ENCODE assay signal across 10 cellular contexts in the genomic region with DNA sequence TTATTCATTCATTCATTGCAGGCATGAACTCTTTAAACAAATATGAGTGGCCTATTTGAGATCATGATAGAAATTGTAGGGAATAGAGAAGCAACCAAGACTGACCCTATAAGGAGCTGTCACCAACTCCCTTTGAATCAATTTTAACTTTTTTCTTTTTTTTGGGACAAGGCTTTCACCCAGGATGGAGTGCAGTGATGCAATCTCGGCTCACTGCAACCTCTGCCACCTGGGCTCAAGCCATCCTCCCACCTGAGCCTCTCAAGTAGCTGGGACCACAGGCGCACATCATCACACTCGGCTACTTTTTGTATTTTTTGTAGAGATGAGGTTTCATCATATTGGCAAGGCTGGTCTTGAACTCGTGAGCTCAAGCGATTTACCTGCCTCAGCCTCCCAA. TPM values are rescaled to one million over a fixed set of nuclear protein-coding genes. Genes with fewer than 3 reads are reported as not detected.
DNase-seq lines count a peak whose midpoint lies in the region; ATAC-seq and TF ChIP-seq lines count a peak whose summit lies in the region.
"Had no signal": no experiment of that assay in that cellular context is flagged by ENCODE, and none has a peak within 500 bp of the region (broad histone marks: within the 10 kb centered on the region; RNA-seq: fewer than 3 reads in every experiment).

No MANE protein-coding gene starts in this region.

- DNase-seq in activated naive CD4-positive, alpha-beta T cell (lab: John Stamatoyannopoulos, UW) = no peak
- no peak for DNase-seq in activated naive CD8-positive, alpha-beta T cell treated with anti-CD3 and anti-CD28 coated beads for 36 hours
- DNase-seq in upper lobe of right lung (no peak), NCI-H1417 treated with DMSO at 0.1 percent for 48 hours (lab: John Stamatoyannopoulos, UW) (no peak), iPS-NIHi11 (ENCODE audit: low spot score) (no peak), DMS 273 (lab: John Stamatoyannopoulos, UW; ENCODE audit: unreplicated experiment) (no peak)
- DNase-seq: heart left ventricle, NCI-H1092 had no signal

- H3K9me3 Mint-ChIP-seq in activated naive CD4-positive, alpha-beta T cell treated with anti-CD3 and anti-CD28 coated beads, Interleukin-2, amount 50 U/mL, for 24 hours = no peaks in the 10 kb centered on the region
- no peaks in the 10 kb centered on the region for H3K9me3 Mint-ChIP-seq in activated naive CD8-positive, alpha-beta T cell treated with anti-CD3 and anti-CD28 coated beads for 36 hours

- H3K36me3 ChIP-seq in mucosa of stomach (ENCODE audit: control insufficient read depth, insufficient read depth, low read length) (no peaks in the 10 kb centered on the region), upper lobe of right lung (no peaks in the 10 kb centered on the region)
- H3K36me3 ChIP-seq: heart left ventricle had no signal

- H3K27me3 Mint-ChIP-seq in activated naive CD4-positive, alpha-beta T cell treated with anti-CD3 and anti-CD28 coated beads, Interleukin-2, amount 50 U/mL, for 24 hours = no peaks in the 10 kb centered on the region
- no peaks in the 10 kb centered on the region for H3K27me3 Mint-ChIP-seq in activated naive CD8-positive, alpha-beta T cell treated with anti-CD3 and anti-CD28 coated beads for 36 hours

- peaks cover 56% of the 10 kb centered on the region for H3K4me1 Mint-ChIP-seq in activated naive CD4-positive, alpha-beta T cell treated with anti-CD3 and anti-CD28 coated beads, Interleukin-2, amount 50 U/mL, for 24 hours
- peaks cover 47% of the 10 kb centered on the region for H3K4me1 Mint-ChIP-seq in activated naive CD8-positive, alpha-beta T cell treated with anti-CD3 and anti-CD28 coated beads for 36 hours

- H3K4me3 Mint-ChIP-seq in activated naive CD4-positive, alpha-beta T cell treated with anti-CD3 and anti-CD28 coated beads, Interleukin-2, amount 50 U/mL, for 24 hours = peak overlapping the region; percentile 96
- peak overlapping the region; percentile 94 for H3K4me3 Mint-ChIP-seq in activated naive CD8-positive, alpha-beta T cell treated with anti-CD3 and anti-CD28 coated beads for 36 hours

- peak overlapping the region; percentile 75 for H3K9ac ChIP-seq in mucosa of stomach (ENCODE audit: low read length)

- intact Hi-C loops in upper lobe of right lung (cut with DNase I) = no loop called here

- peak overlapping the region; percentile 100 for H3K27ac Mint-ChIP-seq in activated naive CD4-positive, alpha-beta T cell treated with anti-CD3 and anti-CD28 coated beads, Interleukin-2, amount 50 U/mL, for 24 hours
- H3K27ac Mint-ChIP-seq in activated naive CD8-positive, alpha-beta T cell treated with anti-CD3 and anti-CD28 coated beads for 36 hours = peak overlapping the region; percentile 99

- no peak for ATAC-seq in upper lobe of right lung

- peaks cover 2% of the 10 kb centered on the region for H3K36me3 Mint-ChIP-seq in activated naive CD4-positive, alpha-beta T cell treated with anti-CD3 and anti-CD28 coated beads, Interleukin-2, amount 50 U/mL, for 24 hours
- H3K36me3 Mint-ChIP-seq in activated naive CD8-positive, alpha-beta T cell treated with anti-CD3 and anti-CD28 coated beads for 36 hours = peaks cover 25% of the 10 kb centered on the region

- no peaks in the 10 kb centered on the region for H3K27me3 ChIP-seq in mucosa of stomach (ENCODE audit: control insufficient read depth, insufficient read depth, low read length)
- H3K27me3 ChIP-seq in upper lobe of right lung = no peaks in the 10 kb centered on the region
- H3K27me3 ChIP-seq: heart left ventricle had no signal

- no peaks in the 10 kb centered on the region for H3K9me3 ChIP-seq in mucosa of stomach (ENCODE audit: control insufficient read depth, low read length)
- H3K9me3 ChIP-seq in upper lobe of right lung = no peaks in the 10 kb centered on the region
- H3K9me3 ChIP-seq: heart left ventricle had no signal

- H3K4me3 ChIP-seq in mucosa of stomach (ENCODE audit: low read length) (peak overlapping the region; percentile 54), upper lobe of right lung (peak overlapping the region; percentile 49)

- no peak for TF ChIP-seq CTCF in upper lobe of right lung (IDR thresholded peaks at IDR 0.05)

- no peak overlapping the region for H3K27ac ChIP-seq in upper lobe of right lung

- H3K4me1 ChIP-seq in mucosa of stomach (ENCODE audit: control insufficient read depth, insufficient read depth, low read length) = peaks cover 6% of the 10 kb centered on the region
- H3K4me1 ChIP-seq in upper lobe of right lung = peaks cover 11% of the 10 kb centered on the region

RNA-seq across cellular contexts. Expression of a gene that starts 17.1 kb away (rescaled TPM):
- 100 to 1,000 TPM; 219 to 221 TPM for total RNA-seq in activated naive CD8-positive, alpha-beta T cell treated with anti-CD3 and anti-CD28 coated beads for 36 hours
- 107 TPM for total RNA-seq in upper lobe of right lung
